In genomic region chr16:73058616-73059409, GRCh38 we compare ENCODE assay signal across 7 cellular contexts. TPM values are rescaled to one million over a fixed set of nuclear protein-coding genes. Genes with fewer than 3 reads are reported as not detected.
DNase-seq lines count a peak whose midpoint lies in the region; ATAC-seq and TF ChIP-seq lines count a peak whose summit lies in the region.

No MANE protein-coding gene starts in this region.

- H3K27ac ChIP-seq in neutrophil, result no peak overlapping the region

- peak; percentile 71 for DNase-seq in GM10266 (ENCODE audit: extremely low spot score)
- DNase-seq in LoVo (ENCODE audit: low spot score), result peak; percentile 42
- DNase-seq in fibroblast of villous mesenchyme (ENCODE audit: low read depth), result peak; percentile 59
- no peak for DNase-seq in AML-193 (lab: John Stamatoyannopoulos, UW)

- TF ChIP-seq CTCF in GM10266 (IDR thresholded peaks at IDR 0.05; ENCODE audit: control insufficient read depth, insufficient read depth, low read depth, missing control alignments) (no peak), WI38 (IDR thresholded peaks at IDR 0.05; ENCODE audit: low read depth, low read length) (no peak), fibroblast of villous mesenchyme (IDR thresholded peaks at IDR 0.05; ENCODE audit: insufficient read depth, low read depth, low read length) (no peak), neutrophil (IDR thresholded peaks at IDR 0.05) (no peak)

- peak; percentile 28 for ATAC-seq in GM21619 (IDR thresholded peaks at IDR 0.05; ENCODE audit: unreplicated experiment)

- H3K36me3 ChIP-seq in neutrophil, result no peaks in the 10 kb centered on the region

- H3K4me1 ChIP-seq in neutrophil (ENCODE audit: control insufficient read depth in 1 of 2, insufficient read depth in 1 of 2, low read depth in 1 of 2, low read length in 1 of 2), result peaks cover 18 to 21% of the 10 kb centered on the region in 2 experiments

- H3K4me3 ChIP-seq in WI38 (ENCODE audit: low read depth, low read length) (peak overlapping the region; percentile 81), fibroblast of villous mesenchyme (ENCODE audit: low read depth, low read length) (peak overlapping the region; percentile 86), neutrophil (ENCODE audit: low read depth in 1 of 2, low read length in 1 of 2) (peak overlapping the region; percentile 46 to 63)

- H3K9me3 ChIP-seq in neutrophil, result no peaks in the 10 kb centered on the region

- peaks cover 98% of the 10 kb centered on the region for H3K27me3 ChIP-seq in neutrophil

RNA-seq across cellular contexts. Expression of gene ZFHX3, which starts 10.9 kb away (rescaled TPM):
- total RNA-seq in fibroblast of villous mesenchyme, result 3.9 and 6.8 TPM in 2 replicates

Comparison
In these comparisons a context has a peak if more than half of its experiments do, and no peak if none do; other contexts are left out.
1. DNase-seq: peak in GM10266 (single experiment), LoVo (single experiment) and fibroblast of villous mesenchyme (single experiment); none in AML-193 (0 of 2).
2. Peak in every context shown above with its lines, with median percentiles within 50 percentile points of each other: H3K4me3 ChIP-seq.